Comparison of ENCODE assay signal across 8 cellular contexts in genomic region chr10:92699518-92700272, GRCh38. TPM values are rescaled to one million over a fixed set of nuclear protein-coding genes. Genes with fewer than 3 reads are reported as not detected.
DNase-seq lines count a peak whose midpoint lies in the region; ATAC-seq and TF ChIP-seq lines count a peak whose summit lies in the region.

No MANE protein-coding gene starts in this region.

- ATAC-seq in activated T-cell treated with anti-CD3 and anti-CD28 coated beads, Interleukin-2, amount 50 U/mL, for 72 hours (replicated peaks in 1 of 2): peak; percentile 74 to 81
- ATAC-seq in heart left ventricle: peak in 3 of 4 donors; percentile 52 to 76 (median 58)
- peak in 1 of 4 donors; percentile 37 for ATAC-seq in psoas muscle
- no peak for ATAC-seq in GM21717 (IDR thresholded peaks at IDR 0.05; ENCODE audit: unreplicated experiment)

- H3K27me3 ChIP-seq in heart left ventricle: peaks cover 0 to 64% (median 23%) of the 10 kb centered on the region in 9 donors
- H3K27me3 ChIP-seq in psoas muscle (ENCODE audit: insufficient read depth in 3 of 3, low read length in 2 of 3): peaks cover 3 to 57% (median 7%) of the 10 kb centered on the region in 3 donors

- DNase-seq in ELF-1 (ENCODE audit: low read depth, low spot score) (peak; percentile 51), NCI-H1092 treated with DMSO at 0.1 percent for 48 hours (lab: John Stamatoyannopoulos, UW) (peak; percentile 21), heart left ventricle (peak; percentile 37 to 67 (median 48)), psoas muscle (no peak), GM19240 (ENCODE audit: insufficient read length, low spot score) (no peak), NCI-H1930 (lab: John Stamatoyannopoulos, UW) (no peak)
- DNase-seq in activated T-cell treated with anti-CD3 and anti-CD28 coated beads, Interleukin-2, amount 50 U/mL, for 72 hours: peak; percentile 33 to 41

- H3K36me3 ChIP-seq in heart left ventricle: peaks cover 0 to 11% (median 9%) of the 10 kb centered on the region in 9 donors
- peaks cover 0 to 10% of the 10 kb centered on the region in 2 donors for H3K36me3 ChIP-seq in psoas muscle (ENCODE audit: insufficient read depth in 1 of 2, low read depth in 1 of 2)

- H3K9me3 ChIP-seq in heart left ventricle: no peaks in the 10 kb centered on the region
- H3K9me3 ChIP-seq in psoas muscle: no peaks in the 10 kb centered on the region

- peak overlapping the region; percentile 72 to 84 for H3K4me3 Mint-ChIP-seq in activated T-cell treated with anti-CD3 and anti-CD28 coated beads, Interleukin-2, amount 50 U/mL, for 72 hours

- H3K4me1 ChIP-seq in heart left ventricle (peaks cover 0 to 38% (median 10%) of the 10 kb centered on the region in 12 donors), psoas muscle (peaks cover 11% of the 10 kb centered on the region)

- H3K36me3 Mint-ChIP-seq in activated T-cell treated with anti-CD3 and anti-CD28 coated beads, Interleukin-2, amount 50 U/mL, for 72 hours (ENCODE audit: insufficient read depth in 2 of 2): no peaks in the 10 kb centered on the region

- TF ChIP-seq POLR2A in heart left ventricle (IDR thresholded peaks at IDR 0.05): no peak

- intact Hi-C loops in heart left ventricle (cut with DNase I) (loop anchor here in 7 of 10 donors (5.0 to 10.0 kb wide), 4 partner anchors 55 to 145 kb away; partner anchors contain the start of gene EXOC6 (in 2 of the 7)), psoas muscle (cut with DNase I) (loop anchor here in 1 of 2 donors (10.0 kb wide), 1 partner anchor 115 kb away; no protein-coding TSS in a partner anchor)

- H3K4me1 Mint-ChIP-seq in activated T-cell treated with anti-CD3 and anti-CD28 coated beads, Interleukin-2, amount 50 U/mL, for 72 hours (ENCODE audit: low read depth): peaks cover 21% of the 10 kb centered on the region

- TF ChIP-seq CTCF in heart left ventricle (IDR thresholded peaks at IDR 0.05) (peak in 1 of 12 donors; percentile 5), psoas muscle (IDR thresholded peaks at IDR 0.05) (no peak)

- H3K27ac ChIP-seq in heart left ventricle: peak overlapping the region in 4 of 12 donors; percentile 24 to 40 (median 30)
- H3K27ac ChIP-seq in psoas muscle: no peak overlapping the region

- 1 to 2% (median 1%) methylated on average over 21 to 32 of the region's 32 CpGs for WGBS in heart left ventricle, 4 donors
- WGBS in psoas muscle, 3 donors: 1 to 2% (median 1%) methylated on average over 32 of the region's 32 CpGs

- peaks cover 80% of the 10 kb centered on the region for H3K27me3 Mint-ChIP-seq in activated T-cell treated with anti-CD3 and anti-CD28 coated beads, Interleukin-2, amount 50 U/mL, for 72 hours (ENCODE audit: low read depth)

- H3K4me3 ChIP-seq in heart left ventricle (peak overlapping the region in 11 of 12 donors; percentile 10 to 56 (median 45)), psoas muscle (peak overlapping the region; percentile 60)

- no peak overlapping the region for H3K27ac Mint-ChIP-seq in activated T-cell treated with anti-CD3 and anti-CD28 coated beads, Interleukin-2, amount 50 U/mL, for 72 hours

- no peaks in the 10 kb centered on the region for H3K9me3 Mint-ChIP-seq in activated T-cell treated with anti-CD3 and anti-CD28 coated beads, Interleukin-2, amount 50 U/mL, for 72 hours

RNA-seq across cellular contexts. Expression of gene HHEX, which starts 9.9 kb away (rescaled TPM):
- under 1 TPM; 0.34 to 0.67 TPM for total RNA-seq in activated T-cell treated with anti-CD3 and anti-CD28 coated beads, Interleukin-2, amount 50 U/mL, for 72 hours
- 10 to 100 TPM in 1 of 9 donors, 1 to 10 TPM in 8; 1.5 to 14.0 (median 4.1) TPM for total RNA-seq in heart left ventricle
- 1 to 10 TPM; 2.6 to 3.5 TPM for polyA plus RNA-seq in heart left ventricle
- total RNA-seq in psoas muscle: 1 to 10 TPM; 1.7 to 3.3 (median 2.6) TPM
- 1 to 10 TPM; 1.5 to 2.0 (median 1.9) TPM for polyA plus RNA-seq in psoas muscle

Comparison
In these comparisons a context has a peak if more than half of its experiments do, and no peak if none do; other contexts are left out.
1. DNase-seq: peak in ELF-1 (single experiment), NCI-H1092 treated with DMSO at 0.1 percent for 48 hours (single experiment), activated T-cell treated with anti-CD3 and anti-CD28 coated beads, Interleukin-2, amount 50 U/mL, for 72 hours (2 of 2) and heart left ventricle (5 of 5); none in psoas muscle (0 of 2), GM19240 (single experiment) and NCI-H1930 (0 of 2).